9 cellular contexts compared by ENCODE assay signal in the genomic region with DNA sequence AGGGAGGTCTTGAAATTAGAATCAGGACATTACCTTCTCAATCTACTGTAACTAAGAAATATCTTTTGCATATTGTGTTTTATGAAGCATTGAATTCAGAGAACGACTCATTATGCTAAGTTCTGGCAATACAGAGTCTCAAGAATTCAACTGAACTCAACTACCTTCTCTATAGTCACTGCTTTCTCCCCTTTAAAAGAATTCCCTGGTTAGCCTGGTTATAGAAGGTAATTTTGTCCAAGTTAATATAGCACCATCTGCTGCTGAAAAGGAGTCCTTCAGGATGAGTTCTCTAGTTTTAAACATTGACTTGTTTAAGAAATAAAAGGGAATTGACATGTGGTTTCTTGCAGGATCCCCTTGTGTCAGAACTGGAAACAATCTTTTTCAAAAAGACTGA.
A peak's percentile ranks its signal among the peaks of the same experiment; 100 is the strongest.
DNase-seq lines count a peak whose midpoint lies in the region; ATAC-seq, FAIRE-seq and TF ChIP-seq lines count a peak whose summit lies in the region.
"Had no signal": no experiment of that assay in that cellular context is flagged by ENCODE, and none has a peak within 500 bp of the region (broad histone marks: within the 10 kb centered on the region; RNA-seq: fewer than 3 reads in every experiment).

No MANE protein-coding gene starts in this region.

- H3K36me3 Mint-ChIP-seq in endodermal cell (ENCODE audit: low read depth) (no peaks in the 10 kb centered on the region), neural crest cell (ENCODE audit: low read depth) (no peaks in the 10 kb centered on the region)

- H3K23ac ChIP-seq in neuronal stem cell (ENCODE audit: low read depth, low read length, poor library complexity) = no peak overlapping the region

- H3K79me1 ChIP-seq in neuronal stem cell (ENCODE audit: low read depth, low read length) = no peaks in the 10 kb centered on the region

- no peak overlapping the region for H3K4me2 ChIP-seq in neuronal stem cell (ENCODE audit: insufficient read depth, low read length, poor library complexity, severe bottlenecking)

- no peaks in the 10 kb centered on the region for H3K36me3 ChIP-seq in endodermal cell (ENCODE audit: control insufficient read depth, insufficient read depth, low read length)
- no peaks in the 10 kb centered on the region for H3K36me3 ChIP-seq in neuronal stem cell (replicated peaks in 1 of 2; ENCODE audit: control insufficient read depth in 2 of 2, insufficient read depth in 2 of 2, low read length in 2 of 2)

- H2AFZ ChIP-seq in neuronal stem cell (ENCODE audit: low read length) = no peak overlapping the region

- H3K4me3 Mint-ChIP-seq in endodermal cell = no peak overlapping the region
- H3K4me3 Mint-ChIP-seq in neural crest cell = no peak overlapping the region

- H3K4me1 Mint-ChIP-seq in endodermal cell = peaks cover 2% of the 10 kb centered on the region
- peaks cover 19% of the 10 kb centered on the region for H3K4me1 Mint-ChIP-seq in neural crest cell

- H4K8ac ChIP-seq in neuronal stem cell (ENCODE audit: low read depth, low read length) = no peak overlapping the region

- no peak overlapping the region for H3K18ac ChIP-seq in neuronal stem cell (ENCODE audit: low read length)

- no peak overlapping the region for H3K4ac ChIP-seq in neuronal stem cell (ENCODE audit: low read length)

- no peak for ATAC-seq in HG03175 (IDR thresholded peaks at IDR 0.05; ENCODE audit: unreplicated experiment)

- no peaks in the 10 kb centered on the region for H3K9me3 Mint-ChIP-seq in endodermal cell
- H3K9me3 Mint-ChIP-seq in neural crest cell = no peaks in the 10 kb centered on the region

- peaks cover 7% of the 10 kb centered on the region for H3K27me3 Mint-ChIP-seq in endodermal cell (ENCODE audit: insufficient read depth)
- H3K27me3 Mint-ChIP-seq in neural crest cell (ENCODE audit: low read depth) = peaks cover 3% of the 10 kb centered on the region

- in situ Hi-C loops in GM13976 (cut with MboI; ENCODE audit: low sequenced_read_pairs, unreplicated experiment) = loop anchor here (25.0 kb wide), 2 partner anchors 270 to 470 kb away; partner anchors contain the start of genes CEMIP and MESD

- no peak overlapping the region for H2BK5ac ChIP-seq in neuronal stem cell (ENCODE audit: low read length)

- WGBS in endodermal cell (ENCODE audit: insufficient coverage in 1 of 2, insufficient read length in 1 of 2), 2 experiments = 63% methylated on average over 1 of the region's 1 CpG; no CpG with 5 or more reads in 1 of the 2 experiments
- no CpG with 5 or more reads among the region's 1 CpG for WGBS in neuronal stem cell (ENCODE audit: extremely low coverage in 2 of 2, insufficient read length in 2 of 2, insufficient replicate concordance in 1 of 2), 2 donors

- no peak overlapping the region for H2BK12ac ChIP-seq in neuronal stem cell (ENCODE audit: low read length)

- no peak overlapping the region for H3K14ac ChIP-seq in neuronal stem cell (ENCODE audit: low read length)

- no peak overlapping the region for H2AK5ac ChIP-seq in neuronal stem cell (ENCODE audit: low read depth, low read length)

- FAIRE-seq in GM12892 (lab: Jason Lieb, UNC) = no peak
- FAIRE-seq: TTC549 had no signal

- H3K27ac Mint-ChIP-seq in endodermal cell (no peak overlapping the region), neural crest cell (ENCODE audit: unreplicated experiment) (no peak overlapping the region)

- H2BK120ac ChIP-seq in neuronal stem cell (ENCODE audit: low read depth, low read length) = no peak overlapping the region

- H3K4me1 ChIP-seq in endodermal cell (ENCODE audit: control insufficient read depth, insufficient read depth, low read length) (no peaks in the 10 kb centered on the region), neuronal stem cell (ENCODE audit: control insufficient read depth in 2 of 2, insufficient read depth in 1 of 2, low read depth in 1 of 2, low read length in 2 of 2) (peaks cover 0 to 2% of the 10 kb centered on the region in 2 donors)

- H4K91ac ChIP-seq in neuronal stem cell (ENCODE audit: low read depth, low read length, poor library complexity) = no peak overlapping the region

- H3K27ac ChIP-seq in endodermal cell (ENCODE audit: low read depth, low read length) (no peak overlapping the region), neuronal stem cell (replicated peaks; ENCODE audit: low read length) (no peak overlapping the region)

- no peak for TF ChIP-seq POLR2A in GM12892 (IDR thresholded peaks at IDR 0.05; ENCODE audit: low read depth, low read length)

- TF ChIP-seq CTCF in endodermal cell (conservative IDR thresholded peaks at IDR 0.05) (peak; percentile 74), neural crest cell (conservative IDR thresholded peaks at IDR 0.05) (peak; percentile 63), GM13976 (IDR thresholded peaks at IDR 0.05; ENCODE audit: borderline replicate concordance, control extremely low read depth, extremely low read depth, insufficient read depth, missing control alignments) (no peak)

- peak; percentile 38 for DNase-seq in ELR (ENCODE audit: low read depth)
- peak; percentile 58 for DNase-seq in NCI-H2171 treated with DMSO at 0.1 percent for 48 hours (lab: John Stamatoyannopoulos, UW)
- DNase-seq in endodermal cell = no peak
- no peak for DNase-seq in neural crest cell (ENCODE audit: low read depth, low spot score)
- DNase-seq in GM13976 (ENCODE audit: low spot score) = no peak
- no peak for DNase-seq in GM12892 (ENCODE audit: insufficient read length)
- DNase-seq in neuronal stem cell (ENCODE audit: low spot score) = no peak

- no peaks in the 10 kb centered on the region for H3K9me3 ChIP-seq in endodermal cell (ENCODE audit: control insufficient read depth, low read length)
- H3K9me3 ChIP-seq in neuronal stem cell (replicated peaks in 1 of 2; ENCODE audit: control insufficient read depth in 2 of 2, insufficient read depth in 1 of 2, low read depth in 1 of 2, low read length in 2 of 2) = no peaks in the 10 kb centered on the region

- H3K27me3 ChIP-seq in endodermal cell (ENCODE audit: control insufficient read depth, insufficient read depth, low read length, poor library complexity, severe bottlenecking) (no peaks in the 10 kb centered on the region), neuronal stem cell (ENCODE audit: control insufficient read depth in 3 of 3, insufficient read depth in 3 of 3, low read depth in 1 of 3, low read length in 3 of 3) (no peaks in the 10 kb centered on the region)

- H2BK15ac ChIP-seq in neuronal stem cell (ENCODE audit: low read length) = no peak overlapping the region

- H3K9ac ChIP-seq in endodermal cell (ENCODE audit: extremely low read depth, low read length, poor library complexity, severe bottlenecking) (no peak overlapping the region), neuronal stem cell (ENCODE audit: low read depth, low read length, poor library complexity) (no peak overlapping the region)

- no peak overlapping the region for H3K4me3 ChIP-seq in endodermal cell (ENCODE audit: low read length)
- no peak overlapping the region for H3K4me3 ChIP-seq in neuronal stem cell (ENCODE audit: low read length in 2 of 2)

Comparison
In these comparisons a context has a peak if more than half of its experiments do, and no peak if none do; other contexts are left out.
1. DNase-seq: peak in ELR (single experiment) and NCI-H2171 treated with DMSO at 0.1 percent for 48 hours (single experiment); none in endodermal cell (single experiment), neural crest cell (single experiment), GM13976 (single experiment), GM12892 (single experiment) and neuronal stem cell (single experiment).